Comparison of ENCODE assay signal across 1 cellular context in genomic region chr12:39503445-39503844, GRCh38.
TF ChIP-seq lines count a peak whose summit lies in the region.

No MANE protein-coding gene starts in this region.

TF ChIP-seq in GM23338, 12 proteins besides CTCF, POLR2A, EP300 and RAD21 (continued from another document):
- TF ChIP-seq ZNF462 (CRISPR knock-in tag; IDR thresholded peaks at IDR 0.05): no peak
